14 cellular contexts compared by ENCODE assay signal in genomic region chr7:138303230-138304070, GRCh38.
"Had no signal": no experiment of that assay in that cellular context is flagged by ENCODE, and none has a peak within 500 bp of the region (broad histone marks: within the 10 kb centered on the region; RNA-seq: fewer than 3 reads in every experiment).

No MANE protein-coding gene starts in this region.

- H3K36me3 ChIP-seq: colonic mucosa, heart left ventricle, right atrium auricular region, tibial nerve had no signal

- H3K4me1 ChIP-seq: colonic mucosa, heart left ventricle, right atrium auricular region, tibial nerve had no signal

- H3K27ac ChIP-seq: colonic mucosa, heart left ventricle, right atrium auricular region, skin epidermis, tibial nerve had no signal

- H3K27me3 ChIP-seq: colonic mucosa, heart left ventricle, right atrium auricular region, tibial nerve had no signal

- DNase-seq: activated B cell treated with CpG ODN at 0.5 μM for 24 hours; activated CD4-positive, alpha-beta T cell treated with anti-CD3 and anti-CD28 coated beads, Interleukin-2, amount 10 ng/mL, durations not matched to agents 7 days and 5 days; activated CD8-positive, alpha-beta memory T cell treated with anti-CD3 and anti-CD28 coated beads for 24 hours; activated naive CD4-positive, alpha-beta T cell treated with anti-CD3 and anti-CD28 coated beads for 36 hours; colonic mucosa; effector CD8-positive, alpha-beta T cell; heart left ventricle; left ventricle myocardium superior; T-cell; T1000 had no signal

- H3K9me3 ChIP-seq: colonic mucosa had no signal

- H3K4me3 ChIP-seq: colonic mucosa, heart left ventricle, right atrium auricular region, skin epidermis, tibial nerve had no signal

- ATAC-seq: heart left ventricle; left ventricle myocardium superior; stimulated activated memory B cell treated with anti-CD40 and anti-IgM and Interleukin-4, amounts not matched to agents 10 μg/mL and 1 μg/mL and 100 μg/mL, for 72 hours; T-cell had no signal
